ENCODE assay signal across 10 cellular contexts in the genomic region with DNA sequence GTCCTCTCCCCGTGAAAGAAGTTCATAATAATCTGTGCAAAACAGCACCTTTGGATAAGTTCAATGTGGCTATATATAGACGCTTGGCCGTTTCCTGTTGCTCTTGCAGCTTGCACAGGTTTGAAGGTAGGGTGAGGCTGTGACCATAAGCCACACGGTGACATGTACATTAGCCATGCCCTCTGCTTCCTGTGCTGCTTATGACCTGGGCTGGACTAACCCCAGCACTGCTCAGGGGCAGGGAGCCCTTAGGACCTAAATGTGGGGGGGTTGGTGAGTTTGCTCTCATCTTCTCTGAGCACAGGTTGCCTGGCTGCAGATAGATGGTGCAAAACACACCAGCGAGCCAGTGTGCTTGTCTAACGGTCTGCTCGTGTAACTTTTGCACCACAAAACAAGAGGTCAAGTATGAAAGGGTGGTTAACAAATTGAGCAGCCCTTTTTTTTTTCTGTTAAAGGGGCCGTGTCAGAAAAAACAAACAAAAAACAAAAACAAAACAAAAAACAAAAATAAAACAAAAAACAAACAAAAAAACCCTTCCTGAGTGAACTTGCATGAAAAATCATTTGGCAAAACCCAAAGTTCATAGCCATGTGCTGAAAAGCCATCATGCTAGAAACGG. TPM values are rescaled to one million over a fixed set of nuclear protein-coding genes. Genes with fewer than 3 reads are reported as not detected.
A peak's percentile ranks its signal among the peaks of the same experiment; 100 is the strongest.
DNase-seq lines count a peak whose midpoint lies in the region; ATAC-seq, FAIRE-seq and TF ChIP-seq lines count a peak whose summit lies in the region.
"Had no signal": no experiment of that assay in that cellular context is flagged by ENCODE, and none has a peak within 500 bp of the region (broad histone marks: within the 10 kb centered on the region; RNA-seq: fewer than 3 reads in every experiment).

No MANE protein-coding gene starts in this region.

- H3K27me3 ChIP-seq in WERI-Rb-1 (ENCODE audit: insufficient read depth, low read depth, severe bottlenecking): peaks cover 41% of the 10 kb centered on the region

- peaks cover 10 to 16% of the 10 kb centered on the region in 2 donors for H3K4me1 ChIP-seq in kidney (ENCODE audit: control insufficient read depth in 1 of 2, insufficient read depth in 1 of 2, low read depth in 1 of 2, low read length in 2 of 2)

- H3K36me3 ChIP-seq in kidney (ENCODE audit: control insufficient read depth in 1 of 2, insufficient read depth in 2 of 2, low read length in 2 of 2) (no peaks in the 10 kb centered on the region), WERI-Rb-1 (no peaks in the 10 kb centered on the region)

- DNase-seq in left colon (peak in 1 of 2 donors; percentile 36), kidney (no peak), WERI-Rb-1 (no peak), putamen (ENCODE audit: low spot score) (no peak), NCI-H187 (lab: John Stamatoyannopoulos, UW) (no peak)
- DNase-seq: stimulated activated CD4-positive, alpha-beta T cell treated with anti-CD3 and anti-CD28 coated beads, Interleukin-4, amount 100 ng/mL, for 1 hour had no signal

- H3K4me3 ChIP-seq in kidney (ENCODE audit: low read length in 2 of 2) (no peak overlapping the region), WERI-Rb-1 (ENCODE audit: low read depth, low read length) (no peak overlapping the region)
- H3K4me3 ChIP-seq: lung had no signal

- ATAC-seq in GM18519 (IDR thresholded peaks at IDR 0.05; ENCODE audit: low FRiP score, unreplicated experiment): peak; percentile 19
- peak; percentile 37 for ATAC-seq in GM21447 (IDR thresholded peaks at IDR 0.05; ENCODE audit: unreplicated experiment)
- ATAC-seq in HG03571 (IDR thresholded peaks at IDR 0.05; ENCODE audit: unreplicated experiment): peak; percentile 37
- peak; percentile 26 for ATAC-seq in left colon

- intact Hi-C loops in left colon (cut with DNase I, micrococcal nuclease): no loop called here
- intact Hi-C loops in kidney (cut with DNase I): no loop called here

- H3K9ac ChIP-seq in kidney (ENCODE audit: low read length in 2 of 2): no peak overlapping the region

- H3K27ac ChIP-seq in kidney (ENCODE audit: low read depth in 2 of 2, low read length in 2 of 2): no peak overlapping the region
- no peak overlapping the region for H3K27ac ChIP-seq in WERI-Rb-1

- H3K9me3 ChIP-seq in kidney (ENCODE audit: control insufficient read depth in 1 of 2, low read length in 2 of 2): no peaks in the 10 kb centered on the region
- H3K9me3 ChIP-seq in WERI-Rb-1 (ENCODE audit: severe bottlenecking): no peaks in the 10 kb centered on the region

- TF ChIP-seq CTCF in kidney (IDR thresholded peaks at IDR 0.05; ENCODE audit: borderline replicate concordance, extremely low read depth, insufficient read depth) (no peak), WERI-Rb-1 (IDR thresholded peaks at IDR 0.05; ENCODE audit: low read depth, low read length) (no peak)

- FAIRE-seq in kidney (lab: Jason Lieb, UNC): no peak

RNA-seq across cellular contexts. Expression of gene FLI1, which starts 37.3 kb away (rescaled TPM):
- total RNA-seq in left colon (10 to 100 TPM in 1 of 2 donors, 1 to 10 TPM in 1; 5.6 to 10.6 TPM), kidney (28.2 TPM)
- 5.7 TPM for polyA plus RNA-seq in kidney (ENCODE audit: insufficient read depth, low read depth, low replicate concordance)
